In the genomic region with DNA sequence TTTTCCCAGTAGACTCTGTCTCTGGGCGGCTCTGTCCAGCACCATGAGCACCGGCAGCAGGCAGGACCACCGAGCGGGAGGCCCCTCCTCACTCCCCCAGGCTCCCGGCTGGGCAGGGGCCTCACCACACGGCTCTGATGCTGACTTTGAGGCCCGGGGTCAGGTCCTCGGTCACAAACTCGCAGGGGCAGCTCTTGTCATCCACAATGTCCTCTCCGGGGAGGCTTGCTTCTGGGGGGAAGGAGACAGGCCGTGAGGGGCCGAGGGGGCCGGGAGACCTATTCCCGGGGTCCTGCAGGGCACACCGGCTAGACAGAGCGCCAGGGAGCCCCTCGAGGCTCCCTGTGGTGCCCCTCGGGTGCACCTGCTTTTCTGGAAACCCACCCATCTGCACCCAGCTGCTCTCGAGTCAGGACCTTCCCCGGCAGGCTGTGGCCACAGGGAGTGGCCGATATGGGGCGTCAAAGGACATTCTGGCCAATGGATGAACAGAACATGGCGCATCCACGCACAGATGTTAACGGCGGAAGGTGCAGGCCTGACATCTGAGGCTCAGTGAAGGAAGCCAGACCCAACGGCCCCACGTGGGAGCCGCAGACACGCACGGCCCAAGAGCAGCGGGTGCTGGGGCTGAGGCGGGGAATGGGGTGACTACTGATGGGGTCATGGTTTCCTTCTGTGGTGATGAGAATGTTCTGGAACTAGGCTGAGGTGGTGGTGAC, we compare ENCODE assay signal across 11 cellular contexts. TPM values are rescaled to one million over a fixed set of nuclear protein-coding genes. Genes with fewer than 3 reads are reported as not detected.
"Had no signal": no experiment of that assay in that cellular context is flagged by ENCODE, and none has a peak within 500 bp of the region (broad histone marks: within the 10 kb centered on the region; RNA-seq: fewer than 3 reads in every experiment).

No MANE protein-coding gene starts in this region.

- H3K9me3 ChIP-seq: HAP-1 had no signal

- H2AFZ ChIP-seq: GM23248 had no signal

- H3K9ac ChIP-seq: GM23248 had no signal

- FAIRE-seq: HepG2 had no signal

- H3K36me3 ChIP-seq: HAP-1 had no signal

- ATAC-seq: HCT116, HepG2 had no signal

- DNase-seq: GM23248, GOT3, H7, HFFc6, KBM-7 had no signal

- H3K4me1 ChIP-seq: HAP-1 had no signal

- H3K4me3 ChIP-seq: GM23248, HAP-1 had no signal

- H3K27ac ChIP-seq: GM23248 had no signal

RNA-seq across cellular contexts. Expression of a gene that starts 53.0 kb away (rescaled TPM):
- total RNA-seq: GM23248, H4, HepG2, HFFc6, HT-29 had no signal
- polyA plus RNA-seq: GM23248, HepG2, IgD-negative memory B cell had no signal

RNA-seq across cellular contexts. Expression of a gene that starts 58.3 kb away (rescaled TPM):
- total RNA-seq: GM23248, HepG2, HFFc6 had no signal
- polyA plus RNA-seq: HepG2 had no signal
